ENCODE assay signal across 8 cellular contexts in the genomic region with DNA sequence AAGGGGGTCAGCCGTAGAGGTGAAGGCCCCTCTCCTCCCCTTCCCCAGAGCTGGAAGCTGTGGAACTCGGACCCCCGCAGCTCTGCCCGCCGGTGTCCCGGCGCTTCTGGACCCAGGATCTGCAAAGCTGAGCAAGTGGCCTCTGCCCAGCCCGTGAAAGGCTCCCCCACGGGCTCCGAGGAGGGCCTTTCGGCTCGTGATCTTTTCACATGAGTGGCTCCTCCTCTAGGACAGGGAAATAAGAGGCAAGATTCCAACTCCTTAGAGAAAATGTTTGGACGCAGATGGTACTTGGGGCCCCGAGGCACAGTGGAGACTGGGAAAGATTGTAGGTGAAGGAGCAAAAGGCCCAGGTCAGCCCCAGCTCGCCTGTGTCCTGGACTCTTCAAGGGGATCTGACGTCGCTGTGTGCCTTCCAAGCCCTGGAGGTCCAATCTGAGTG. TPM values are rescaled to one million over a fixed set of nuclear protein-coding genes. Genes with fewer than 3 reads are reported as not detected.
DNase-seq lines count a peak whose midpoint lies in the region; ATAC-seq and TF ChIP-seq lines count a peak whose summit lies in the region.

No MANE protein-coding gene starts in this region.

- H3K27ac ChIP-seq in spleen = peak overlapping the region; percentile 72 to 88 (median 82)

- peak overlapping the region; percentile 67 for H3K4me3 Mint-ChIP-seq in central memory CD8-positive, alpha-beta T cell

- no peaks in the 10 kb centered on the region for H3K9me3 Mint-ChIP-seq in central memory CD8-positive, alpha-beta T cell

- peaks cover 21% of the 10 kb centered on the region for H3K27me3 Mint-ChIP-seq in central memory CD8-positive, alpha-beta T cell

- peak overlapping the region; percentile 75 for H3K27ac Mint-ChIP-seq in central memory CD8-positive, alpha-beta T cell (ENCODE audit: low read depth)

- no peaks in the 10 kb centered on the region for H3K9me3 ChIP-seq in spleen

- H3K36me3 Mint-ChIP-seq in central memory CD8-positive, alpha-beta T cell (ENCODE audit: insufficient read depth) = peaks cover 3% of the 10 kb centered on the region

- peaks cover 0 to 9% (median 0%) of the 10 kb centered on the region in 7 donors for H3K27me3 ChIP-seq in spleen (replicated peaks in 1 of 7)

- DNase-seq in HFF-Myc (ENCODE audit: extremely low read depth, low read depth) = no peak
- no peak for DNase-seq in central memory CD8-positive, alpha-beta T cell (ENCODE audit: low spot score in 2 of 2)
- peak; percentile 38 for DNase-seq in kidney tubule cell (ENCODE audit: low spot score)
- DNase-seq in spleen = peak; percentile 79

- H3K4me3 ChIP-seq in HFF-Myc (replicated peaks; ENCODE audit: low read depth, low read length) (peak overlapping the region; percentile 27), spleen (peak overlapping the region in 5 of 8 donors; percentile 31 to 67 (median 43))

- no peak for ATAC-seq in central memory CD8-positive, alpha-beta T cell (replicated peaks; ENCODE audit: extremely low read depth, poor library complexity, severe bottlenecking)
- ATAC-seq in HG02610 (IDR thresholded peaks at IDR 0.05; ENCODE audit: unreplicated experiment) (no peak), GM18517 (IDR thresholded peaks at IDR 0.05; ENCODE audit: unreplicated experiment) (no peak), GM18858 (IDR thresholded peaks at IDR 0.05; ENCODE audit: unreplicated experiment) (no peak), GM19351 (IDR thresholded peaks at IDR 0.05; ENCODE audit: unreplicated experiment) (no peak)

- peaks cover 0 to 40% (median 19%) of the 10 kb centered on the region in 6 donors for H3K4me1 ChIP-seq in spleen

- intact Hi-C loops in spleen (cut with DNase I; ENCODE audit: low total_unique reads) = no loop called here

- 73 to 75% (median 74%) methylated on average over 17 of the region's 17 CpGs for WGBS in spleen, 5 donors

- TF ChIP-seq CTCF in HFF-Myc (IDR thresholded peaks at IDR 0.05; ENCODE audit: low read depth, low read length, missing control alignments) (no peak), spleen (IDR thresholded peaks at IDR 0.05 in 8 of 11, conservative IDR thresholded peaks at IDR 0.05 in 3 of 11) (no peak)

- no peaks in the 10 kb centered on the region for H3K36me3 ChIP-seq in spleen

- no peaks in the 10 kb centered on the region for H3K4me1 Mint-ChIP-seq in central memory CD8-positive, alpha-beta T cell

- TF ChIP-seq POLR2A in spleen (IDR thresholded peaks at IDR 0.05) = no peak

RNA-seq across cellular contexts. Expression of a gene that starts 48.2 kb away (rescaled TPM):
- 100 to 1,000 TPM in 4 of 7 donors, 10 to 100 TPM in 3; 97.9 to 140 (median 103) TPM for total RNA-seq in spleen
- polyA plus RNA-seq in spleen = 10 to 100 TPM; 17.4 to 23.2 (median 22.8) TPM

Comparison
In these comparisons a context has a peak if more than half of its experiments do, and no peak if none do; other contexts are left out.
1. DNase-seq: peak in kidney tubule cell (single experiment) and spleen (single experiment); none in HFF-Myc (single experiment) and central memory CD8-positive, alpha-beta T cell (0 of 2).